1 cellular context compared by ENCODE assay signal in genomic region chr14:22978873-22979671, GRCh38.
TF ChIP-seq lines count a peak whose summit lies in the region.

No MANE protein-coding gene starts in this region.

TF ChIP-seq in HepG2, 621 proteins besides CTCF, POLR2A, EP300 and RAD21 (continued from another document and continues in another):
- TF ChIP-seq HNF1A (IDR thresholded peaks at IDR 0.05; ENCODE audit: low read depth) (no peak), HNF1A (CRISPR knock-in tag; IDR thresholded peaks at IDR 0.05; ENCODE audit: borderline replicate concordance) (no peak), HDAC6 (IDR thresholded peaks at IDR 0.05; ENCODE audit: low read depth, low read length) (no peak), ZNF691 (CRISPR knock-in tag; IDR thresholded peaks at IDR 0.05; ENCODE audit: borderline replicate concordance, low read depth) (peak; percentile 86; the same call in 1 of the 2 replicates), CBX5 (CRISPR knock-in tag; IDR thresholded peaks at IDR 0.05; ENCODE audit: borderline replicate concordance) (no peak), NFKB2 (CRISPR knock-in tag; IDR thresholded peaks at IDR 0.05; ENCODE audit: borderline replicate concordance) (no peak), ZNF589 (CRISPR knock-in tag; conservative IDR thresholded peaks at IDR 0.05) (no peak), ZNF569 (CRISPR knock-in tag; IDR thresholded peaks at IDR 0.05; ENCODE audit: borderline replicate concordance) (no peak), PHB2 (IDR thresholded peaks at IDR 0.05; ENCODE audit: partially characterized antibody) (no peak), ZBTB7B (CRISPR knock-in tag; IDR thresholded peaks at IDR 0.05) (no peak), ZFP62 (CRISPR knock-in tag; IDR thresholded peaks at IDR 0.05) (no peak), ZMYM4 (CRISPR knock-in tag; IDR thresholded peaks at IDR 0.05) (no peak), NFE2L1 (CRISPR knock-in tag; IDR thresholded peaks at IDR 0.05; ENCODE audit: borderline replicate concordance) (no peak), ZNF574 (CRISPR knock-in tag; IDR thresholded peaks at IDR 0.05) (no peak), ZNF768 (CRISPR knock-in tag; IDR thresholded peaks at IDR 0.05) (peak; percentile 83; the same call in 1 of the 2 replicates), MEF2D (CRISPR knock-in tag; IDR thresholded peaks at IDR 0.05) (peak; percentile 92), GATA4 (IDR thresholded peaks at IDR 0.05; ENCODE audit: borderline replicate concordance, low read depth) (no peak), MTF1 (CRISPR knock-in tag; IDR thresholded peaks at IDR 0.05) (no peak), SP1 (IDR thresholded peaks at IDR 0.05) (no peak), SP1 (CRISPR knock-in tag; IDR thresholded peaks at IDR 0.05) (no peak), SMAD3 (CRISPR knock-in tag; IDR thresholded peaks at IDR 0.05) (no peak), PAWR (CRISPR knock-in tag; IDR thresholded peaks at IDR 0.05; ENCODE audit: borderline replicate concordance) (0 out of 2 replicates have a peak, but pooled peaks have one; percentile 55), FOXA1 (IDR thresholded peaks at IDR 0.05) (no peak), FOXA1 (CRISPR knock-in tag; IDR thresholded peaks at IDR 0.05) (peak; percentile 19; the same call in 1 of the 2 replicates), ZFY (CRISPR knock-in tag; IDR thresholded peaks at IDR 0.05) (no peak), ZFP41 (CRISPR knock-in tag; IDR thresholded peaks at IDR 0.05; ENCODE audit: borderline replicate concordance) (no peak), ZBTB49 (CRISPR knock-in tag; IDR thresholded peaks at IDR 0.05; ENCODE audit: borderline replicate concordance) (no peak; the same call in 1 of the 2 replicates), SAP130 (CRISPR knock-in tag; IDR thresholded peaks at IDR 0.05; ENCODE audit: low read depth) (peak; percentile 46; the same call in 1 of the 2 replicates), RARG (CRISPR knock-in tag; IDR thresholded peaks at IDR 0.05; ENCODE audit: low read depth) (no peak), MXI1 (IDR thresholded peaks at IDR 0.05; ENCODE audit: borderline replicate concordance, low read depth, low read length) (no peak), ZNF557 (CRISPR knock-in tag; IDR thresholded peaks at IDR 0.05) (no peak), SKIL (CRISPR knock-in tag; IDR thresholded peaks at IDR 0.05; ENCODE audit: borderline replicate concordance) (no peak), BATF2 (CRISPR knock-in tag; IDR thresholded peaks at IDR 0.05) (no peak), PHF20 (CRISPR knock-in tag; IDR thresholded peaks at IDR 0.05) (no peak), SYNCRIP (IDR thresholded peaks at IDR 0.05; ENCODE audit: insufficient read depth, low read depth, low read length) (no peak), ZNF747 (CRISPR knock-in tag; IDR thresholded peaks at IDR 0.05; ENCODE audit: borderline replicate concordance) (peak; percentile 77; the same call in 1 of the 2 replicates), ZNF160 (CRISPR knock-in tag; IDR thresholded peaks at IDR 0.05) (no peak), KMT2A (CRISPR knock-in tag; IDR thresholded peaks at IDR 0.05) (0 out of 2 replicates have a peak, but pooled peaks have one; percentile 70), ZNF780A (CRISPR knock-in tag; IDR thresholded peaks at IDR 0.05) (no peak), KLF16 (CRISPR knock-in tag; IDR thresholded peaks at IDR 0.05) (no peak; a peak in 1 of 4 replicates), ZNF296 (CRISPR knock-in tag; conservative IDR thresholded peaks at IDR 0.05) (no peak), ZNF839 (CRISPR knock-in tag; IDR thresholded peaks at IDR 0.05; ENCODE audit: borderline replicate concordance) (no peak; the same call in 1 of the 2 replicates), SAFB2 (CRISPR knock-in tag; IDR thresholded peaks at IDR 0.05; ENCODE audit: borderline replicate concordance, low read depth) (no peak), ZNF224 (CRISPR knock-in tag; IDR thresholded peaks at IDR 0.05) (no peak), ZHX1 (CRISPR knock-in tag; IDR thresholded peaks at IDR 0.05; ENCODE audit: low read depth) (no peak), ZNF337 (CRISPR knock-in tag; IDR thresholded peaks at IDR 0.05; ENCODE audit: borderline replicate concordance, low read depth) (no peak), XRCC5 (optimal IDR thresholded peaks at IDR 0.05; ENCODE audit: low read length) (peak; percentile 51), ZNF24 (IDR thresholded peaks at IDR 0.05) (no peak), ISX (CRISPR knock-in tag; conservative IDR thresholded peaks at IDR 0.05) (no peak), ZSCAN21 (CRISPR knock-in tag; IDR thresholded peaks at IDR 0.05; ENCODE audit: borderline replicate concordance) (no peak), PRMT3 (CRISPR knock-in tag; IDR thresholded peaks at IDR 0.05; ENCODE audit: borderline replicate concordance, low read depth) (no peak), TEAD3 (CRISPR knock-in tag; optimal IDR thresholded peaks at IDR 0.05; ENCODE audit: borderline replicate concordance) (peak; percentile 65), FOXA3 (CRISPR knock-in tag; IDR thresholded peaks at IDR 0.05) (peak; percentile 43), REXO4 (CRISPR knock-in tag; IDR thresholded peaks at IDR 0.05; ENCODE audit: borderline replicate concordance) (no peak), SCMH1 (CRISPR knock-in tag; IDR thresholded peaks at IDR 0.05; ENCODE audit: borderline replicate concordance) (no peak), YEATS2 (CRISPR knock-in tag; IDR thresholded peaks at IDR 0.05; ENCODE audit: borderline replicate concordance) (peak; percentile 33; the same call in 1 of the 2 replicates), E2F1 (CRISPR knock-in tag; IDR thresholded peaks at IDR 0.05) (no peak)
